8 cellular contexts compared by ENCODE assay signal in the genomic region with DNA sequence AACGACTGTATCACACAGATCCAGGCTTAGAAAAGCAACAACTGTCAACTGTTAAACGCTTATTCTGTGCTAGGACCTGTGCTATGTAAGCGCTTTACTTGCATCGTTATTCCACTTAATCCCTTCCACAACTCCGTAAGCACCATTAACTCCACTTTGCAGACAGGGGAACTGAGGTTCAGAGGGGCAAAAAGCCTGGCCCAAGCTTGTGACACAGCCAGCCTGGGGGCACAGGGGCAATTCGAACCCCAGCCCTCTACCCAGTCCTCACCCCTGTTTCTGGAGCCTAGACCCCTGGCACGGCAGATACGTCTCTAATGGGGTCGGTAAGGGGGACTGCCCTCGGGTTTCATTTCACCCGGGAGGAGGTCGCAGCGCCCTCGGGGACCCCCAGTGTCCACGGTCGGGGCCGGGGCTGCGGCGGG. TPM values are rescaled to one million over a fixed set of nuclear protein-coding genes. Genes with fewer than 3 reads are reported as not detected.
DNase-seq lines count a peak whose midpoint lies in the region; ATAC-seq and TF ChIP-seq lines count a peak whose summit lies in the region.

No MANE protein-coding gene starts in this region.

- WGBS in right cardiac atrium, result 1% methylated on average over 19 of the region's 19 CpGs

- no peaks in the 10 kb centered on the region for H3K9me3 ChIP-seq in HEK293 (ENCODE audit: control insufficient read depth, insufficient read depth, low read depth, low read length)
- H3K9me3 ChIP-seq in right cardiac atrium (ENCODE audit: control insufficient read depth, low read length), result no peaks in the 10 kb centered on the region

- no peak for DNase-seq in CD14-positive monocyte (ENCODE audit: low spot score)
- DNase-seq in WTC11 (ENCODE audit: low spot score), result no peak
- no peak for DNase-seq in right cardiac atrium
- no peak for DNase-seq in stimulated activated naive B cell treated with anti-CD40 and anti-IgM and Interleukin-4, amounts not matched to agents 10 μg/mL and 1 μg/mL and 100 μg/mL, for 72 hours
- DNase-seq in ecto neural progenitor cell (ENCODE audit: low spot score), result no peak
- DNase-seq in KG1 (lab: John Stamatoyannopoulos, UW), result no peak

- H3K27me3 Mint-ChIP-seq in CD14-positive monocyte (ENCODE audit: low read depth in 3 of 3) (peaks cover 0 to 2% (median 0%) of the 10 kb centered on the region in 3 donors), WTC11 (ENCODE audit: low read depth) (peaks cover 2% of the 10 kb centered on the region; the same call in 1 of the 2 replicates)
- H3K27me3 Mint-ChIP-seq in stimulated activated naive B cell treated with anti-CD40 and anti-IgM and Interleukin-4, amounts not matched to agents 10 μg/mL and 1 μg/mL and 100 μg/mL, for 72 hours, result no peaks in the 10 kb centered on the region

- H3K4me1 Mint-ChIP-seq in CD14-positive monocyte (peaks cover 30% of the 10 kb centered on the region), WTC11 (peaks cover 6% of the 10 kb centered on the region)
- H3K4me1 Mint-ChIP-seq in stimulated activated naive B cell treated with anti-CD40 and anti-IgM and Interleukin-4, amounts not matched to agents 10 μg/mL and 1 μg/mL and 100 μg/mL, for 72 hours, result peaks cover 28 to 68% of the 10 kb centered on the region in 2 donors

- H3K27ac Mint-ChIP-seq in CD14-positive monocyte, result peak overlapping the region; percentile 46 to 98 (median 96)
- peak overlapping the region; percentile 100 for H3K27ac Mint-ChIP-seq in WTC11
- H3K27ac Mint-ChIP-seq in stimulated activated naive B cell treated with anti-CD40 and anti-IgM and Interleukin-4, amounts not matched to agents 10 μg/mL and 1 μg/mL and 100 μg/mL, for 72 hours, result peak overlapping the region; percentile 94

- peak overlapping the region; percentile 77 for H3K27ac ChIP-seq in HEK293 (ENCODE audit: extremely low read depth, low read depth, low read length)
- H3K27ac ChIP-seq in right cardiac atrium (ENCODE audit: low read length), result no peak overlapping the region

- H3K4me3 ChIP-seq in HEK293 (ENCODE audit: low read depth, low read length) (peak overlapping the region; percentile 81), right cardiac atrium (ENCODE audit: low read length) (peak overlapping the region; percentile 59)

- ATAC-seq in WTC11, result peak; percentile 2; the same call in 1 of the 2 replicates
- ATAC-seq in right cardiac atrium, result no peak
- ATAC-seq in stimulated activated naive B cell treated with anti-CD40 and anti-IgM and Interleukin-4, amounts not matched to agents 10 μg/mL and 1 μg/mL and 100 μg/mL, for 72 hours (replicated peaks), result no peak
- no peak for ATAC-seq in GM21786 (IDR thresholded peaks at IDR 0.05; ENCODE audit: unreplicated experiment)

- CTCF ChIA-PET in HEK293 (lab: Yijun Ruan, JAX), result interaction anchor here (0.9 to 3.1 kb wide), 12 partner anchors 9 to 167 kb away, joined by 3 to 19 read pairs (median 6); partner anchors contain the start of gene NDRG3
- CTCF ChIA-PET in WTC11 (lab: Charles Lee), result interaction anchor here (0.5 to 2.5 kb wide), 34 partner anchors 9 to 617 kb away, joined by 3 to 27 read pairs (median 4); partner anchors contain the start of genes NDRG3, RAB5IF and SLA2

- intact Hi-C loops in CD14-positive monocyte (cut with micrococcal nuclease), result loop anchor here (2.0 to 10.0 kb wide), 4 partner anchors 36 to 308 kb away; a partner anchor contains a TSS
- intact Hi-C loops in right cardiac atrium (cut with DNase I), result no loop called here

- H3K9me3 Mint-ChIP-seq in CD14-positive monocyte (no peaks in the 10 kb centered on the region), WTC11 (no peaks in the 10 kb centered on the region)
- no peaks in the 10 kb centered on the region for H3K9me3 Mint-ChIP-seq in stimulated activated naive B cell treated with anti-CD40 and anti-IgM and Interleukin-4, amounts not matched to agents 10 μg/mL and 1 μg/mL and 100 μg/mL, for 72 hours

- POLR2A ChIA-PET in HEK293 (lab: Yijun Ruan, JAX), result interaction anchor here (0.6 to 2.4 kb wide), 11 partner anchors 8 to 167 kb away, joined by 3 to 12 read pairs (median 4); partner anchors contain the start of gene RAB5IF
- POLR2A ChIA-PET in WTC11 (lab: Charles Lee), result interaction anchor here (0.5 to 1.5 kb wide), 6 partner anchors 18 to 188 kb away, joined by 3 to 4 read pairs (median 3); a partner anchor contains a TSS

- H3K36me3 ChIP-seq in HEK293 (ENCODE audit: control insufficient read depth in 2 of 2, insufficient read depth in 1 of 2, low read length in 2 of 2), result peaks cover 5 to 32% of the 10 kb centered on the region in 2 experiments; a peak in 2 of 3 replicates

- TF ChIP-seq CTCF in CD14-positive monocyte (IDR thresholded peaks at IDR 0.05) (no peak), HEK293 (tag by site-specific recombination; IDR thresholded peaks at IDR 0.05) (0 out of 2 replicates have a peak, but pooled peaks have one; percentile 6), WTC11 (IDR thresholded peaks at IDR 0.05) (no peak)

- H3K27me3 ChIP-seq in right cardiac atrium (ENCODE audit: control insufficient read depth, insufficient read depth), result no peaks in the 10 kb centered on the region

- H3K36me3 Mint-ChIP-seq in CD14-positive monocyte, result peaks cover 8 to 10% of the 10 kb centered on the region in 2 donors
- peaks cover 7% of the 10 kb centered on the region for H3K36me3 Mint-ChIP-seq in WTC11
- peaks cover 7 to 18% of the 10 kb centered on the region in 2 donors for H3K36me3 Mint-ChIP-seq in stimulated activated naive B cell treated with anti-CD40 and anti-IgM and Interleukin-4, amounts not matched to agents 10 μg/mL and 1 μg/mL and 100 μg/mL, for 72 hours

- H3K4me1 ChIP-seq in HEK293 (ENCODE audit: control insufficient read depth, insufficient read depth, low read length) (peaks cover 4% of the 10 kb centered on the region; the same call in 1 of the 2 replicates), right cardiac atrium (ENCODE audit: control insufficient read depth, insufficient read depth, low read length) (peaks cover 5% of the 10 kb centered on the region)

- H3K4me3 Mint-ChIP-seq in CD14-positive monocyte, result peak overlapping the region; percentile 95
- peak overlapping the region; percentile 90 for H3K4me3 Mint-ChIP-seq in WTC11
- H3K4me3 Mint-ChIP-seq in stimulated activated naive B cell treated with anti-CD40 and anti-IgM and Interleukin-4, amounts not matched to agents 10 μg/mL and 1 μg/mL and 100 μg/mL, for 72 hours, result peak overlapping the region; percentile 87 to 89

TF ChIP-seq in HEK293, 187 proteins besides CTCF, POLR2A, EP300 and RAD21 (continues in another document):
- no peak for TF ChIP-seq PBX3 (CRISPR knock-in tag; IDR thresholded peaks at IDR 0.05)

TF ChIP-seq in WTC11, 78 proteins besides CTCF, POLR2A, EP300 and RAD21 (continues in another document):
- TF ChIP-seq GRHL2 (CRISPR knock-in tag; IDR thresholded peaks at IDR 0.05; ENCODE audit: insufficient replicate concordance, severe bottlenecking) (no peak), ZNF281 (CRISPR knock-in tag; IDR thresholded peaks at IDR 0.05) (no peak), IRF1 (CRISPR knock-in tag; IDR thresholded peaks at IDR 0.05) (no peak; the same call in 1 of the 2 replicates), NR3C1 (CRISPR knock-in tag; conservative IDR thresholded peaks at IDR 0.05; ENCODE audit: low read depth) (no peak), FOXK1 (CRISPR knock-in tag; IDR thresholded peaks at IDR 0.05) (no peak), E2F1 (CRISPR knock-in tag; IDR thresholded peaks at IDR 0.05) (no peak)

RNA-seq across cellular contexts. Expression of gene DSN1, which starts 0.4 kb away (rescaled TPM):
- polyA plus RNA-seq in CD14-positive monocyte (1 to 10 TPM; 5.1 to 5.2 TPM), right cardiac atrium (5.0 TPM)
- total RNA-seq in WTC11 (2021) (26.0 to 27.0 TPM (median 26.9 TPM) in 3 replicates), right cardiac atrium (1 to 10 TPM; 4.9 to 7.5 (median 5.7) TPM)

RNA-seq across cellular contexts. Expression of gene NDRG3, which starts 27.2 kb away (rescaled TPM):
- polyA plus RNA-seq in CD14-positive monocyte (10 to 100 TPM; 21.7 to 23.2 TPM), right cardiac atrium (25.5 TPM)
- total RNA-seq in WTC11 (2021) (26.0 to 27.0 TPM (median 26.3 TPM) in 3 replicates), right cardiac atrium (10 to 100 TPM; 28.0 to 40.7 (median 34.7) TPM)

Comparison
In these comparisons a context has a peak if more than half of its experiments do, and no peak if none do; other contexts are left out.
1. intact Hi-C loops: an anchor here in CD14-positive monocyte (2.0 to 10.0 kb wide); none called in right cardiac atrium.